Comparison of ENCODE assay signal across 8 cellular contexts in the genomic region with DNA sequence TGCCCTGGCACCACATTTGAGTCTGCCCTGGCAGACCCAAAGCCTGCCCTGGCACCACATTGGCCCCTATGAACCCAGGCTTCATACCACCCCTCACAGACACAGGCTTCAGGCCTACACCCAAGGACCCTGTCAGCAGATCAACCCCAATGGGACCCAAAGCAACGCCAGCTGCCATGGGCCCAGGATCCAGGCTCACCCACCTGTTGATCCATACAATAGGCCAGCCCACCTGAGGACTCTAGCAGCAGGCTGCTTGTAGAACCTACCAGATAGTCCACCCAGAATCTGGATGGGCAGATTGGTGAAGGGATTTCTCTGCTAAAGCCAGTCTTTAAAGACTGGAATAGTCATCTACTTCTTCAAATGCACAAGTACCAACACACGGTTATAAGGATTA.
"Had no signal": no experiment of that assay in that cellular context is flagged by ENCODE, and none has a peak within 500 bp of the region (broad histone marks: within the 10 kb centered on the region; RNA-seq: fewer than 3 reads in every experiment).

No MANE protein-coding gene starts in this region.

- H3K4me3 ChIP-seq: GM23248, GM23338, HAP-1 had no signal

- H3K9me3 ChIP-seq: HAP-1 had no signal

- DNase-seq: GM23248, GOT3, H7, H9, HCEC 1CT, HFFc6 had no signal

- H3K4me1 ChIP-seq: HAP-1 had no signal

- H3K27ac ChIP-seq: GM23248 had no signal

- H3K36me3 ChIP-seq: HAP-1 had no signal
